ENCODE assay signal across 8 cellular contexts in the genomic region with DNA sequence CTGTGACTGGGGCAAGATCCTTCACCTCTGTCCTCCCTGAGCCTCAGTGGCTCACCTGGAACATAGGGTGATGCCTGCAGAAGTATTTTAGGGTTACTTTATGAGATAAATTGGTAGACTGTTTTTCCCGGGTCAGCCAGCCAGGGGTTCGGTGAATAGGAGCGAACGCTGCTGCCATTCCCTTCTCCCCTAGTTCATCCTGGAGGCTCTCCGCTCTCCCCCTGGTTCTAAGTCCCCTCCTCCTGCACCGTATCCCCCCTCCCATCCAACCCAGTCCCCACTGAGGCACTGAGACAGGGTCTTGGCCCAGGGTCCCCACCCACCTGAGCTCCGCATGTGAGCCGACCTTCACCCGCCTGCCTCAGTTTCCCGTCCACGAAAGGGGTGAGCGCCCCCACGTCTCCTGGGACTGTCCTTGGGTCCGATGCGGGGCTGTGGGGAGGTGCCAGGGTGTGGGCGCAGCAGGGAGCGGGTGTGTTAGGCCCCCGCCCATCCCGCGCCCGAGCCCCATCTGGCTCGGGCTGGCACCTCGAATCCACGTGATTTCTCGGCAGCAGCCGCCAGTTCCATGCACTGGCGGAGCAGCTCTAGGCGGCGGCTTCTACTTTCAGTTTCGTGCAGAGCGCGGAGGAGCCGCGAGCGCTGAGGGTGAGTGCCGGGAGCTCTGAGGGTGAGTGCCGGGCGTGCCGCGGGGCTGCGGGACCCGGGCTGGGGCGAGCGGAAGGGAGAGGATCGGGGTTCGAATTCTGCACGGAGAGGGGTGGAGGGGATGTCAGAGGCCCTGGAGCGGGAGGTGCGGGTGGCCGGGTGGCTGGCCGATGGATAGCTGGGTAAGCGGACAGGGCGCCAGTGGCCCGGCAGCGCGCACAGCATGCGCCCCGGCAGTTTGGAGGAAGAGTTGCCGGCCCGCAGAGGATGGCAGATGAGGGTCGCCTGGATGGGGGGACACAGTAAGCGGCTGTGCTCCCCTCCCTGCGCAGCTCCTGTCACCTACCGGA. TPM values are rescaled to one million over a fixed set of nuclear protein-coding genes. Genes with fewer than 3 reads are reported as not detected.
DNase-seq lines count a peak whose midpoint lies in the region; ATAC-seq and TF ChIP-seq lines count a peak whose summit lies in the region.

A gene with protein sequence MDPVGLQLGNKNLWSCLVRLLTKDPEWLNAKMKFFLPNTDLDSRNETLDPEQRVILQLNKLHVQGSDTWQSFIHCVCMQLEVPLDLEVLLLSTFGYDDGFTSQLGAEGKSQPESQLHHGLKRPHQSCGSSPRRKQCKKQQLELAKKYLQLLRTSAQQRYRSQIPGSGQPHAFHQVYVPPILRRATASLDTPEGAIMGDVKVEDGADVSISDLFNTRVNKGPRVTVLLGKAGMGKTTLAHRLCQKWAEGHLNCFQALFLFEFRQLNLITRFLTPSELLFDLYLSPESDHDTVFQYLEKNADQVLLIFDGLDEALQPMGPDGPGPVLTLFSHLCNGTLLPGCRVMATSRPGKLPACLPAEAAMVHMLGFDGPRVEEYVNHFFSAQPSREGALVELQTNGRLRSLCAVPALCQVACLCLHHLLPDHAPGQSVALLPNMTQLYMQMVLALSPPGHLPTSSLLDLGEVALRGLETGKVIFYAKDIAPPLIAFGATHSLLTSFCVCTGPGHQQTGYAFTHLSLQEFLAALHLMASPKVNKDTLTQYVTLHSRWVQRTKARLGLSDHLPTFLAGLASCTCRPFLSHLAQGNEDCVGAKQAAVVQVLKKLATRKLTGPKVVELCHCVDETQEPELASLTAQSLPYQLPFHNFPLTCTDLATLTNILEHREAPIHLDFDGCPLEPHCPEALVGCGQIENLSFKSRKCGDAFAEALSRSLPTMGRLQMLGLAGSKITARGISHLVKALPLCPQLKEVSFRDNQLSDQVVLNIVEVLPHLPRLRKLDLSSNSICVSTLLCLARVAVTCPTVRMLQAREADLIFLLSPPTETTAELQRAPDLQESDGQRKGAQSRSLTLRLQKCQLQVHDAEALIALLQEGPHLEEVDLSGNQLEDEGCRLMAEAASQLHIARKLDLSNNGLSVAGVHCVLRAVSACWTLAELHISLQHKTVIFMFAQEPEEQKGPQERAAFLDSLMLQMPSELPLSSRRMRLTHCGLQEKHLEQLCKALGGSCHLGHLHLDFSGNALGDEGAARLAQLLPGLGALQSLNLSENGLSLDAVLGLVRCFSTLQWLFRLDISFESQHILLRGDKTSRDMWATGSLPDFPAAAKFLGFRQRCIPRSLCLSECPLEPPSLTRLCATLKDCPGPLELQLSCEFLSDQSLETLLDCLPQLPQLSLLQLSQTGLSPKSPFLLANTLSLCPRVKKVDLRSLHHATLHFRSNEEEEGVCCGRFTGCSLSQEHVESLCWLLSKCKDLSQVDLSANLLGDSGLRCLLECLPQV (N-terminal part only) (plus strand): TSS at position 610 of the 998 bp plus-strand sequence. CDS start 31,156 bp downstream, outside the sequence.

- H3K27ac ChIP-seq in coronary artery (peak within 1 kb of the TSS; percentile 86 to 91), left lung (peak within 1 kb of the TSS; percentile 80 to 94)

- no peak for TF ChIP-seq CTCF in AG04449 (IDR thresholded peaks at IDR 0.05; ENCODE audit: insufficient read depth, low read length, missing control alignments)
- no peak for TF ChIP-seq CTCF in coronary artery (IDR thresholded peaks at IDR 0.05)
- no peak for TF ChIP-seq CTCF in left lung (IDR thresholded peaks at IDR 0.05)

- intact Hi-C loops in left lung (cut with DNase I) = no loop called here

- H3K4me1 ChIP-seq in left lung = peaks cover 27 to 92% of the 10 kb centered on the region in 2 donors

- H3K4me3 Mint-ChIP-seq in activated CD4-positive, alpha-beta T cell treated with anti-CD3 and anti-CD28 coated beads, Interleukin-2, amount 10 ng/mL, durations not matched to agents 7 days and 5 days = peak within 1 kb of the TSS; percentile 100

- POLR2A ChIA-PET in AG04449 (lab: Yijun Ruan, JAX) = interaction anchor here (0.9 to 1.7 kb wide), 7 partner anchors 9 to 58 kb away, joined by 3 to 6 read pairs (median 4); no protein-coding TSS in a partner anchor
- POLR2A ChIA-PET in activated CD4-positive, alpha-beta T cell treated with anti-CD3 and anti-CD28 coated beads, Interleukin-2, amount 10 ng/mL, durations not matched to agents 7 days and 5 days (lab: Charles Lee) = interaction anchor here (0.6 to 1.3 kb wide), 3 partner anchors 50 to 77 kb away, joined by 3 to 7 read pairs (median 5); no protein-coding TSS in a partner anchor

- no peaks in the 10 kb centered on the region for H3K9me3 ChIP-seq in left lung

- no peaks in the 10 kb centered on the region for H3K9me3 Mint-ChIP-seq in activated CD4-positive, alpha-beta T cell treated with anti-CD3 and anti-CD28 coated beads, Interleukin-2, amount 10 ng/mL, durations not matched to agents 7 days and 5 days

- H3K4me3 ChIP-seq in AG04449 (ENCODE audit: low read depth, low read length) (peak within 1 kb of the TSS; percentile 78), coronary artery (peak within 1 kb of the TSS; percentile 77), left lung (peak within 1 kb of the TSS; percentile 77 to 88)

- no peaks in the 10 kb centered on the region for H3K36me3 ChIP-seq in left lung

- H3K27me3 ChIP-seq in left lung = no peaks in the 10 kb centered on the region

- peak within 1 kb of the TSS; percentile 99 for H3K27ac Mint-ChIP-seq in activated CD4-positive, alpha-beta T cell treated with anti-CD3 and anti-CD28 coated beads, Interleukin-2, amount 10 ng/mL, durations not matched to agents 7 days and 5 days

- peak; percentile 76 for ATAC-seq in GM18867 (IDR thresholded peaks at IDR 0.05; ENCODE audit: unreplicated experiment)
- ATAC-seq in HG03103 (IDR thresholded peaks at IDR 0.05; ENCODE audit: low read depth, unreplicated experiment) = peak; percentile 75
- peak; percentile 93 for ATAC-seq in left lung

- CTCF ChIA-PET in AG04449 (lab: Yijun Ruan, JAX) = interaction anchor here (1.0 to 2.0 kb wide), 3 partner anchors 57 to 122 kb away, joined by 3 to 6 read pairs (median 3); no protein-coding TSS in a partner anchor
- CTCF ChIA-PET in activated CD4-positive, alpha-beta T cell treated with anti-CD3 and anti-CD28 coated beads, Interleukin-2, amount 10 ng/mL, durations not matched to agents 7 days and 5 days (lab: Charles Lee) = interaction anchor here (0.8 to 10.1 kb wide), 10 partner anchors 8 to 37 kb away, joined by 3 to 123 read pairs (median 4); no protein-coding TSS in a partner anchor

- DNase-seq in AG04449 (ENCODE audit: low read depth, low spot score) (no peak), NCI-H524 (lab: John Stamatoyannopoulos, UW) (peak; percentile 78 to 88), coronary artery (ENCODE audit: low spot score) (peak; percentile 89), left lung (peak; percentile 94 to 98)
- peak; percentile 97 for DNase-seq in activated CD4-positive, alpha-beta T cell treated with anti-CD3 and anti-CD28 coated beads, Interleukin-2, amount 10 ng/mL, durations not matched to agents 7 days and 5 days
- peak; percentile 96 for DNase-seq in stimulated activated CD4-positive, alpha-beta T cell treated with anti-CD3 and anti-CD28 coated beads, Interleukin-2, amount 100 ng/mL, for 4 hours (ENCODE audit: low read depth)

- H3K4me1 Mint-ChIP-seq in activated CD4-positive, alpha-beta T cell treated with anti-CD3 and anti-CD28 coated beads, Interleukin-2, amount 10 ng/mL, durations not matched to agents 7 days and 5 days = peaks cover 69% of the 10 kb centered on the region

- no peaks in the 10 kb centered on the region for H3K27me3 Mint-ChIP-seq in activated CD4-positive, alpha-beta T cell treated with anti-CD3 and anti-CD28 coated beads, Interleukin-2, amount 10 ng/mL, durations not matched to agents 7 days and 5 days

- H3K36me3 Mint-ChIP-seq in activated CD4-positive, alpha-beta T cell treated with anti-CD3 and anti-CD28 coated beads, Interleukin-2, amount 10 ng/mL, durations not matched to agents 7 days and 5 days (ENCODE audit: low read depth) = peaks cover 88% of the 10 kb centered on the region

RNA-seq across cellular contexts. Expression of the gene that starts here (rescaled TPM):
- 100 to 1,000 TPM; 428 to 468 TPM for total RNA-seq in activated CD4-positive, alpha-beta T cell treated with anti-CD3 and anti-CD28 coated beads, Interleukin-2, amount 10 ng/mL, durations not matched to agents 7 days and 5 days
- total RNA-seq in left lung = 10 to 100 TPM; 26.8 to 93.3 TPM

Comparison
In these comparisons a context has a peak if more than half of its experiments do, and no peak if none do; other contexts are left out.
1. RNA of the gene that starts here (total RNA-seq): 428 to 468 TPM in activated CD4-positive, alpha-beta T cell treated with anti-CD3 and anti-CD28 coated beads, Interleukin-2, amount 10 ng/mL, durations not matched to agents 7 days and 5 days; 26.8 to 93.3 TPM in left lung; every median in the first group is over 4 times any median in the second.
2. Peak in every context shown above with its lines, with median percentiles within 50 percentile points of each other: H3K4me3 ChIP-seq and ATAC-seq.